1 cellular context compared by ENCODE assay signal in the genomic region with DNA sequence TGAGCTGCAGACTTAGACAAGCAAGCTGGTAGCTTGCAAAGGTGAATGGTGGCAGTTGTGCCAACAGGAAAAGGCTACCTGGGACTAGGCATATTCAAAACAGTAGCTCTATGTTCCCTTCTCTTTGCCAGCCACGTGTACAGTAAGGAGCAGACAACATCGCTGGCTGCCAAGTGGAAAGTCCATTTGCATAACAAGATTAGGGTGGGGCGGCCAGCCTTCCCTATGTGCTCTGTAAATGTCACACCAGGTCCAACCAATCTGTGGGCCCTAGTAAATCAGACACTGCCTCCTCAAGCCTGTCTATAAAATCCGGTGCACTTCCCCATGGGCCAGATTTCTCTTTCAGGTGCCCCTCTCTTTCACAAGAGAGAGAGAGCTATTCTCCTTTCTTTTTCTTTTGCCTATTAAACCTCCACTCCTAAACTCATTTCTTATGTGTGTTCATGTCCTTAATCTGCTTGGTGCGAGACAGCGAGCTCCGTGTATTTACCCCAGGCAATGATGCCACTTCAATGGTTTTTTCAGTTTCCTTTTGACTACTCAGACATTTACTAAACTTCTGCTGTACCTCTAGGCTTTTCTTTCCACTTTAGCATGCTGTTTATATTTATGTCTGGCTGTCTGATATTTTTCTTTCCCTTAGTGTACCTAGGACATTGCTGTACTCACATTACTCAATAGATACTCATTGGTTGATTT.
TF ChIP-seq lines count a peak whose summit lies in the region.

No MANE protein-coding gene starts in this region.

TF ChIP-seq in GM23338, 12 proteins besides CTCF, POLR2A, EP300 and RAD21 (continued from another document):
- TF ChIP-seq, protein P1, sequence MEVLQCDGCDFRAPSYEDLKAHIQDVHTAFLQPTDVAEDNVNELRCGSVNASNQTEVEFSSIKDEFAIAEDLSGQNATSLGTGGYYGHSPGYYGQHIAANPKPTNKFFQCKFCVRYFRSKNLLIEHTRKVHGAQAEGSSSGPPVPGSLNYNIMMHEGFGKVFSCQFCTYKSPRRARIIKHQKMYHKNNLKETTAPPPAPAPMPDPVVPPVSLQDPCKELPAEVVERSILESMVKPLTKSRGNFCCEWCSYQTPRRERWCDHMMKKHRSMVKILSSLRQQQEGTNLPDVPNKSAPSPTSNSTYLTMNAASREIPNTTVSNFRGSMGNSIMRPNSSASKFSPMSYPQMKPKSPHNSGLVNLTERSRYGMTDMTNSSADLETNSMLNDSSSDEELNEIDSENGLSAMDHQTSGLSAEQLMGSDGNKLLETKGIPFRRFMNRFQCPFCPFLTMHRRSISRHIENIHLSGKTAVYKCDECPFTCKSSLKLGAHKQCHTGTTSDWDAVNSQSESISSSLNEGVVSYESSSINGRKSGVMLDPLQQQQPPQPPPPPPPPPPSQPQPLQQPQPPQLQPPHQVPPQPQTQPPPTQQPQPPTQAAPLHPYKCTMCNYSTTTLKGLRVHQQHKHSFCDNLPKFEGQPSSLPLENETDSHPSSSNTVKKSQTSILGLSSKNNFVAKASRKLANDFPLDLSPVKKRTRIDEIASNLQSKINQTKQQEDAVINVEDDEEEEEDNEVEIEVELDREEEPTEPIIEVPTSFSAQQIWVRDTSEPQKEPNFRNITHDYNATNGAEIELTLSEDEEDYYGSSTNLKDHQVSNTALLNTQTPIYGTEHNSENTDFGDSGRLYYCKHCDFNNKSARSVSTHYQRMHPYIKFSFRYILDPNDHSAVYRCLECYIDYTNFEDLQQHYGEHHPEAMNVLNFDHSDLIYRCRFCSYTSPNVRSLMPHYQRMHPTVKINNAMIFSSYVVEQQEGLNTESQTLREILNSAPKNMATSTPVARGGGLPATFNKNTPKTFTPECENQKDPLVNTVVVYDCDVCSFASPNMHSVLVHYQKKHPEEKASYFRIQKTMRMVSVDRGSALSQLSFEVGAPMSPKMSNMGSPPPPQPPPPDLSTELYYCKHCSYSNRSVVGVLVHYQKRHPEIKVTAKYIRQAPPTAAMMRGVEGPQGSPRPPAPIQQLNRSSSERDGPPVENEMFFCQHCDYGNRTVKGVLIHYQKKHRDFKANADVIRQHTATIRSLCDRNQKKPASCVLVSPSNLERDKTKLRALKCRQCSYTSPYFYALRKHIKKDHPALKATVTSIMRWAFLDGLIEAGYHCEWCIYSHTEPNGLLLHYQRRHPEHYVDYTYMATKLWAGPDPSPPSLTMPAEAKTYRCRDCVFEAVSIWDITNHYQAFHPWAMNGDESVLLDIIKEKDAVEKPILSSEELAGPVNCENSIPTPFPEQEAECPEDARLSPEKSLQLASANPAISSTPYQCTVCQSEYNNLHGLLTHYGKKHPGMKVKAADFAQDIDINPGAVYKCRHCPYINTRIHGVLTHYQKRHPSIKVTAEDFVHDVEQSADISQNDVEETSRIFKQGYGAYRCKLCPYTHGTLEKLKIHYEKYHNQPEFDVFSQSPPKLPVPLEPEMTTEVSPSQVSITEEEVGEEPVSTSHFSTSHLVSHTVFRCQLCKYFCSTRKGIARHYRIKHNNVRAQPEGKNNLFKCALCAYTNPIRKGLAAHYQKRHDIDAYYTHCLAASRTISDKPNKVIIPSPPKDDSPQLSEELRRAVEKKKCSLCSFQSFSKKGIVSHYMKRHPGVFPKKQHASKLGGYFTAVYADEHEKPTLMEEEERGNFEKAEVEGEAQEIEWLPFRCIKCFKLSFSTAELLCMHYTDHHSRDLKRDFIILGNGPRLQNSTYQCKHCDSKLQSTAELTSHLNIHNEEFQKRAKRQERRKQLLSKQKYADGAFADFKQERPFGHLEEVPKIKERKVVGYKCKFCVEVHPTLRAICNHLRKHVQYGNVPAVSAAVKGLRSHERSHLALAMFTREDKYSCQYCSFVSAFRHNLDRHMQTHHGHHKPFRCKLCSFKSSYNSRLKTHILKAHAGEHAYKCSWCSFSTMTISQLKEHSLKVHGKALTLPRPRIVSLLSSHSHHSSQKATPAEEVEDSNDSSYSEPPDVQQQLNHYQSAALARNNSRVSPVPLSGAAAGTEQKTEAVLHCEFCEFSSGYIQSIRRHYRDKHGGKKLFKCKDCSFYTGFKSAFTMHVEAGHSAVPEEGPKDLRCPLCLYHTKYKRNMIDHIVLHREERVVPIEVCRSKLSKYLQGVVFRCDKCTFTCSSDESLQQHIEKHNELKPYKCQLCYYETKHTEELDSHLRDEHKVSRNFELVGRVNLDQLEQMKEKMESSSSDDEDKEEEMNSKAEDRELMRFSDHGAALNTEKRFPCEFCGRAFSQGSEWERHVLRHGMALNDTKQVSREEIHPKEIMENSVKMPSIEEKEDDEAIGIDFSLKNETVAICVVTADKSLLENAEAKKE (CRISPR knock-in tag; IDR thresholded peaks at IDR 0.05): no peak
- no peak for TF ChIP-seq ZNF331 (CRISPR knock-in tag; IDR thresholded peaks at IDR 0.05; ENCODE audit: low read depth)
- TF ChIP-seq STAT1 (IDR thresholded peaks at IDR 0.05; ENCODE audit: unreplicated experiment): no peak
- TF ChIP-seq, protein P2, sequence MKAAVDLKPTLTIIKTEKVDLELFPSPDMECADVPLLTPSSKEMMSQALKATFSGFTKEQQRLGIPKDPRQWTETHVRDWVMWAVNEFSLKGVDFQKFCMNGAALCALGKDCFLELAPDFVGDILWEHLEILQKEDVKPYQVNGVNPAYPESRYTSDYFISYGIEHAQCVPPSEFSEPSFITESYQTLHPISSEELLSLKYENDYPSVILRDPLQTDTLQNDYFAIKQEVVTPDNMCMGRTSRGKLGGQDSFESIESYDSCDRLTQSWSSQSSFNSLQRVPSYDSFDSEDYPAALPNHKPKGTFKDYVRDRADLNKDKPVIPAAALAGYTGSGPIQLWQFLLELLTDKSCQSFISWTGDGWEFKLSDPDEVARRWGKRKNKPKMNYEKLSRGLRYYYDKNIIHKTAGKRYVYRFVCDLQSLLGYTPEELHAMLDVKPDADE (IDR thresholded peaks at IDR 0.05): no peak
- no peak for TF ChIP-seq EZH2phosphoT487 (IDR thresholded peaks at IDR 0.05; ENCODE audit: unreplicated experiment)
- TF ChIP-seq, protein P3, sequence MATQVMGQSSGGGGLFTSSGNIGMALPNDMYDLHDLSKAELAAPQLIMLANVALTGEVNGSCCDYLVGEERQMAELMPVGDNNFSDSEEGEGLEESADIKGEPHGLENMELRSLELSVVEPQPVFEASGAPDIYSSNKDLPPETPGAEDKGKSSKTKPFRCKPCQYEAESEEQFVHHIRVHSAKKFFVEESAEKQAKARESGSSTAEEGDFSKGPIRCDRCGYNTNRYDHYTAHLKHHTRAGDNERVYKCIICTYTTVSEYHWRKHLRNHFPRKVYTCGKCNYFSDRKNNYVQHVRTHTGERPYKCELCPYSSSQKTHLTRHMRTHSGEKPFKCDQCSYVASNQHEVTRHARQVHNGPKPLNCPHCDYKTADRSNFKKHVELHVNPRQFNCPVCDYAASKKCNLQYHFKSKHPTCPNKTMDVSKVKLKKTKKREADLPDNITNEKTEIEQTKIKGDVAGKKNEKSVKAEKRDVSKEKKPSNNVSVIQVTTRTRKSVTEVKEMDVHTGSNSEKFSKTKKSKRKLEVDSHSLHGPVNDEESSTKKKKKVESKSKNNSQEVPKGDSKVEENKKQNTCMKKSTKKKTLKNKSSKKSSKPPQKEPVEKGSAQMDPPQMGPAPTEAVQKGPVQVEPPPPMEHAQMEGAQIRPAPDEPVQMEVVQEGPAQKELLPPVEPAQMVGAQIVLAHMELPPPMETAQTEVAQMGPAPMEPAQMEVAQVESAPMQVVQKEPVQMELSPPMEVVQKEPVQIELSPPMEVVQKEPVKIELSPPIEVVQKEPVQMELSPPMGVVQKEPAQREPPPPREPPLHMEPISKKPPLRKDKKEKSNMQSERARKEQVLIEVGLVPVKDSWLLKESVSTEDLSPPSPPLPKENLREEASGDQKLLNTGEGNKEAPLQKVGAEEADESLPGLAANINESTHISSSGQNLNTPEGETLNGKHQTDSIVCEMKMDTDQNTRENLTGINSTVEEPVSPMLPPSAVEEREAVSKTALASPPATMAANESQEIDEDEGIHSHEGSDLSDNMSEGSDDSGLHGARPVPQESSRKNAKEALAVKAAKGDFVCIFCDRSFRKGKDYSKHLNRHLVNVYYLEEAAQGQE (IDR thresholded peaks at IDR 0.05; ENCODE audit: unreplicated experiment): no peak
- TF ChIP-seq CREB1 (CRISPR knock-in tag; IDR thresholded peaks at IDR 0.05; ENCODE audit: low read depth): no peak
- TF ChIP-seq JUNB (IDR thresholded peaks at IDR 0.05; ENCODE audit: unreplicated experiment): no peak
- no peak for TF ChIP-seq POLR2AphosphoS5 (IDR thresholded peaks at IDR 0.05; ENCODE audit: low read depth)
